Comparison of ENCODE assay signal across 8 cellular contexts in the genomic region with DNA sequence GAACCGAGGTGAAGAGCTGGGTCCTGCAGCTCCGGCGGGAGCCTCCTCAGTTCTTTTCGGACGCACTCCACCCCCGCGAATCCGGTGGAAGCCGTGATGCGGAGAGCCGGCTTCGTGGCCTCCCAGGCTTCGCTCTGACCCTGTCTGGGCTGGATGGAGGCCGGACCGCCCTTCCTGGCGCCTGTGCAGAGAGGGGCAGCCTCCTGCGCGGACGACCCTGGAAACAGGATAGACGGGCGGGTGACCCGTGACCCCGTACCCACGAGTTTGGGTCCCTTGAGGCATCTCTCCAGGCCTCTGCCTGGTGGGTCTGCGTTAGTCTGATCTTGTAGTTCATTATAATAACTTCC.
DNase-seq lines count a peak whose midpoint lies in the region; ATAC-seq, FAIRE-seq and TF ChIP-seq lines count a peak whose summit lies in the region.
"Not testable (repeated sequence)": the region's sequence is repeated elsewhere in the genome, so short reads cannot be mapped to it uniquely, and the experiment has no call there.

No MANE protein-coding gene starts in this region.

- peak overlapping the region; percentile 66 for H3K4me2 ChIP-seq in A549
- peak overlapping the region; percentile 76 for H3K4me2 ChIP-seq in endothelial cell of umbilical vein (ENCODE audit: insufficient read depth, low read length)

- not testable (repeated sequence) for FAIRE-seq in A549 (lab: Jason Lieb, UNC); endothelial cell of umbilical vein (lab: Jason Lieb, UNC)

- not testable (repeated sequence) for H3K9me1 ChIP-seq in endothelial cell of umbilical vein (replicated peaks; ENCODE audit: control insufficient read depth, extremely low read depth, insufficient read depth, low read length)

- H3K79me2 ChIP-seq in endothelial cell of umbilical vein (ENCODE audit: control insufficient read depth, insufficient read depth, low read length), result not testable (repeated sequence)

- H4K20me1 ChIP-seq in endothelial cell of umbilical vein (replicated peaks; ENCODE audit: control insufficient read depth, extremely low read depth, insufficient read depth, low read length), result not testable (repeated sequence)

- H3K36me3 Mint-ChIP-seq in WTC11, result peaks cover 59% of the 10 kb centered on the region

- in situ Hi-C loops in HAP-1 (cut with MboI; ENCODE audit: low sequenced_read_pairs), result not testable (repeated sequence)

- not testable (repeated sequence) for TF ChIP-seq EP300 in A549 (IDR thresholded peaks at IDR 0.05)

- dilution Hi-C loops in endothelial cell of umbilical vein (cut with MboI; ENCODE audit: extremely low pct_ligation_motif_present, low sequenced_read_pairs), result not testable (repeated sequence)

- ATAC-seq in A549 (peak; percentile 12 to 75), GM18519 (IDR thresholded peaks at IDR 0.05; ENCODE audit: low FRiP score, unreplicated experiment) (peak; percentile 24), HG03558 (IDR thresholded peaks at IDR 0.05; ENCODE audit: extremely low read depth, unreplicated experiment) (peak; percentile 23), left colon (peak; percentile 28)
- not testable (repeated sequence) for ATAC-seq in WTC11

- TF ChIP-seq CTCF in A549 (IDR thresholded peaks at IDR 0.05); WTC11 (IDR thresholded peaks at IDR 0.05); endothelial cell of umbilical vein (IDR thresholded peaks at IDR 0.05; ENCODE audit: extremely low read depth in 1 of 2, insufficient read depth in 1 of 2, low read depth in 1 of 2, low read length in 2 of 2); retinal pigment epithelial cell (conservative IDR thresholded peaks at IDR 0.05; ENCODE audit: low read depth, low read length): not testable (repeated sequence)

- not testable (repeated sequence) for H3K27me3 ChIP-seq in HAP-1 (ENCODE audit: low read depth); endothelial cell of umbilical vein (ENCODE audit: control insufficient read depth in 2 of 2, insufficient read depth in 2 of 2, low read length in 2 of 2)

- intact Hi-C loops in endothelial cell of umbilical vein (cut with micrococcal nuclease); left colon (cut with DNase I, micrococcal nuclease): not testable (repeated sequence)

- H3K27ac Mint-ChIP-seq in WTC11, result peak overlapping the region; percentile 93; the same call in 1 of the 2 replicates

- H3K9ac ChIP-seq in endothelial cell of umbilical vein (replicated peaks; ENCODE audit: extremely low read depth, insufficient read depth, low read length), result peak overlapping the region; percentile 81

- peak overlapping the region; percentile 76 for H2AFZ ChIP-seq in endothelial cell of umbilical vein (ENCODE audit: low read depth, low read length)

- CTCF ChIA-PET in A549 (lab: Yijun Ruan, JAX) (interaction anchor here (1.9 kb wide), 2 partner anchors 8 to 15 kb away, joined by 5 to 7 read pairs; no protein-coding TSS in a partner anchor), endothelial cell of umbilical vein (lab: Charles Lee) (interaction anchor here (1.0 to 1.6 kb wide), 2 partner anchors 8 to 72 kb away, joined by 3 to 8 read pairs; no protein-coding TSS in a partner anchor)
- CTCF ChIA-PET in WTC11 (lab: Charles Lee), result not testable (repeated sequence)

- H3K4me1 Mint-ChIP-seq in WTC11, result not testable (repeated sequence)

- H3K4me1 ChIP-seq in A549, result peaks cover 12% of the 10 kb centered on the region; the same call in 1 of the 3 replicates
- H3K4me1 ChIP-seq in HAP-1, result peaks cover 12% of the 10 kb centered on the region
- H3K4me1 ChIP-seq in endothelial cell of umbilical vein (ENCODE audit: control insufficient read depth, extremely low read depth, insufficient read depth, low read length), result not testable (repeated sequence)

- not testable (repeated sequence) for TF ChIP-seq RAD21 in A549 (conservative IDR thresholded peaks at IDR 0.05 in 1 of 2, IDR thresholded peaks at IDR 0.05 in 1 of 2)

- peaks cover 43% of the 10 kb centered on the region for H3K9me3 Mint-ChIP-seq in WTC11

- not testable (repeated sequence) for H3K9me3 ChIP-seq in A549; HAP-1; endothelial cell of umbilical vein (replicated peaks; ENCODE audit: control insufficient read depth, insufficient read depth, low read length)

- 14% methylated on average over 25 of the region's 25 CpGs for WGBS in A549 (ENCODE audit: missing lambda C conversion rate)

- POLR2A ChIA-PET in A549 (lab: Yijun Ruan, JAX); WTC11 (lab: Charles Lee); endothelial cell of umbilical vein (lab: Charles Lee): not testable (repeated sequence)

- H3K4me3 ChIP-seq in A549, result peak overlapping the region; percentile 84
- H3K4me3 ChIP-seq in HAP-1, result peak overlapping the region; percentile 96
- H3K4me3 ChIP-seq in endothelial cell of umbilical vein (replicated peaks in 1 of 3; ENCODE audit: insufficient read depth in 1 of 3, low read depth in 1 of 3, low read length in 3 of 3), result peak overlapping the region; percentile 53 to 98 (median 84)
- peak overlapping the region; percentile 91 for H3K4me3 ChIP-seq in retinal pigment epithelial cell (ENCODE audit: low read length)

- peaks cover 23% of the 10 kb centered on the region for H3K27me3 Mint-ChIP-seq in WTC11 (ENCODE audit: low read depth)

- TSS peak; percentile 66 for BruUV-seq in endothelial cell of umbilical vein (replicated peaks; lab: Mats Ljungman, UMichigan)

- not testable (repeated sequence) for H3K4me3 Mint-ChIP-seq in WTC11

- not testable (repeated sequence) for H3K36me3 ChIP-seq in HAP-1 (replicated peaks); endothelial cell of umbilical vein (ENCODE audit: control insufficient read depth in 2 of 2, extremely low read depth in 1 of 2, insufficient read depth in 2 of 2, low read length in 2 of 2)

- TF ChIP-seq POLR2A in A549 (IDR thresholded peaks at IDR 0.05; ENCODE audit: low read length); endothelial cell of umbilical vein (IDR thresholded peaks at IDR 0.05; ENCODE audit: low read depth, low read length): not testable (repeated sequence)

- peak overlapping the region; percentile 90 to 96 for H3K27ac ChIP-seq in A549
- H3K27ac ChIP-seq in endothelial cell of umbilical vein (ENCODE audit: insufficient read depth, low read depth, low read length), result peak overlapping the region; percentile 88

- DNase-seq in A549 (ENCODE audit: low read depth in 1 of 2, low spot score in 1 of 2) (peak in 1 of 2 experiments; percentile 0), HAP-1 (ENCODE audit: low spot score in 2 of 2) (peak in 1 of 2 experiments; percentile 58), WTC11 (ENCODE audit: low spot score) (peak; percentile 34), left colon (peak in 1 of 2 donors; percentile 49), retinal pigment epithelial cell (ENCODE audit: low read depth) (peak; percentile 0)
- not testable (repeated sequence) for DNase-seq in endothelial cell of umbilical vein (ENCODE audit: low read depth, low spot score)
